ENCODE assay signal across 19 cellular contexts in the genomic region with DNA sequence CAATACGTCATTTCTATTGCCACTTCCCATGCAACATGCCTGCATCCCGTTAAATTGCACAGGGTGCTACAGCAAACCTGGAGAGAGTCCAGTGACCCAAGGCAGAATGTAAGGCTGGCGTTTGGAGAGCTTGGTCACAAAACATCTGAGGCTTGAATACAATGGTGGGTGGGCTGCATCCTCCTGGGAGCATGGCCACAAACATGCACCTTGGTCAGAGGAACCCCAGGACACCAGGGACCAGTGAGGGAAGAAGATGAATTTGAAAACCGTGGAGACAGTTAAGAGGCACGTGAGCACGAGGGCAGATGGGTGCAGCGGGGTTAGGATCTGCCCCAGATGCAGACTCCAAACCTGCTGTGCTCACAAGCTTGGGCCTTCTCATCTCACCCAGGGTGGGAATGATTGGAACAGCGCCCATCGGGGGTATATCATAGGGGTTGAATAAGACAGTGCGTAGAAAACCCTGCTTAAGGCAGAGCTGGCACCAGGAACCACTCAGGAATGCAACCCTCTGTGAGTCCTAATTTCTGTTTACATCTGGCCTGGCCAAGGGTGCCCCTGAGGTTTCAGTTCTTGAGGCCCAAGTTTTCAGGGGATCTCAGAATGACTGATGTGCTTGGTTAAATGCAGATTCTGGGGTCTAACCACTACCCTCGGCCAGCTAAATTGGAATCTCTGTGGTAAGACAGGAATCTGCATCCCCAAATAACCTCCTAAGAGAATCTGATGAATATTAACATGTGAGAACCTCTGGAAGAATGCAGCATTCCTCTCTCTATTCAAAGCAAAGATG.
DNase-seq lines count a peak whose midpoint lies in the region; TF ChIP-seq lines count a peak whose summit lies in the region.
"Had no signal": no experiment of that assay in that cellular context is flagged by ENCODE, and none has a peak within 500 bp of the region (broad histone marks: within the 10 kb centered on the region; RNA-seq: fewer than 3 reads in every experiment).

No MANE protein-coding gene starts in this region.

- no peak overlapping the region for H3K4me3 ChIP-seq in AG10803 (ENCODE audit: low read length)
- H3K4me3 ChIP-seq in GM12865 (ENCODE audit: low read depth, low read length), result no peak overlapping the region
- no peak overlapping the region for H3K4me3 ChIP-seq in mesenchymal stem cell (ENCODE audit: insufficient read depth in 1 of 2, low read depth in 1 of 2, low read length in 2 of 2)
- no peak overlapping the region for H3K4me3 ChIP-seq in adrenal gland
- H3K4me3 ChIP-seq: breast epithelium, GM12878, left ventricle myocardium inferior, sigmoid colon had no signal

- no peak overlapping the region for H2BK15ac ChIP-seq in mesenchymal stem cell (ENCODE audit: low read depth, poor library complexity, severe bottlenecking)

- CTCF ChIA-PET in activated naive CD4-positive, alpha-beta T cell treated with anti-CD3 and anti-CD28 coated beads for 36 hours (lab: Charles Lee), result no interaction called here

- no peak overlapping the region for H3K14ac ChIP-seq in mesenchymal stem cell (ENCODE audit: low read length in 2 of 2)

- H3K4ac ChIP-seq in mesenchymal stem cell (ENCODE audit: low read depth in 1 of 2, low read length in 2 of 2), result no peak overlapping the region

- no peak overlapping the region for H2BK5ac ChIP-seq in mesenchymal stem cell (ENCODE audit: low read depth, low read length, poor library complexity, severe bottlenecking)

- intact Hi-C loops in activated T-helper 2 cell treated with anti-CD3 and anti-CD28 coated beads, Interferon-gamma antibody, Interleukin-2, Interleukin-4, amounts not matched to agents 10 μg/mL and 5 μg/mL and 100 μg/mL, durations not matched to agents 14 hours and 24 hours and 36 hours (cut with micrococcal nuclease), result loop anchor here (2.0 kb wide), 1 partner anchor 23 kb away; no protein-coding TSS in a partner anchor
- intact Hi-C loops in adrenal gland (cut with DNase I), result no loop called here
- intact Hi-C loops in activated naive CD4-positive, alpha-beta T cell treated with anti-CD3 and anti-CD28 coated beads for 36 hours (cut with micrococcal nuclease), result no loop called here

- no peak overlapping the region for H3K23ac ChIP-seq in mesenchymal stem cell (ENCODE audit: low read length in 2 of 2)

- H3K9me3 ChIP-seq in mesenchymal stem cell (ENCODE audit: control insufficient read depth, low read length) (no peaks in the 10 kb centered on the region), adrenal gland (replicated peaks in 1 of 3) (no peaks in the 10 kb centered on the region)
- H3K9me3 ChIP-seq: breast epithelium, left ventricle myocardium inferior, sigmoid colon had no signal

- no peak overlapping the region for H2BK120ac ChIP-seq in mesenchymal stem cell (ENCODE audit: low read depth, low read length)

- H4K91ac ChIP-seq in mesenchymal stem cell (ENCODE audit: low read length), result no peak overlapping the region

- no peaks in the 10 kb centered on the region for H3K36me3 Mint-ChIP-seq in activated T-helper 2 cell treated with anti-CD3 and anti-CD28 coated beads, Interferon-gamma antibody, Interleukin-2, Interleukin-4, amounts not matched to agents 10 μg/mL and 5 μg/mL and 100 μg/mL, durations not matched to agents 14 hours and 24 hours and 36 hours (ENCODE audit: low read depth)
- H3K36me3 Mint-ChIP-seq in activated naive CD4-positive, alpha-beta T cell treated with anti-CD3 and anti-CD28 coated beads for 36 hours (ENCODE audit: low read depth), result no peaks in the 10 kb centered on the region

- H3K27ac ChIP-seq in mesenchymal stem cell (ENCODE audit: low read length, poor library complexity, severe bottlenecking) (peak overlapping the region; percentile 31), adrenal gland (no peak overlapping the region)
- H3K27ac ChIP-seq: breast epithelium, left ventricle myocardium inferior, sigmoid colon, WERI-Rb-1 had no signal

- no peaks in the 10 kb centered on the region for H3K79me1 ChIP-seq in mesenchymal stem cell (replicated peaks; ENCODE audit: low read length, poor library complexity, severe bottlenecking)

- H2AK5ac ChIP-seq in mesenchymal stem cell (ENCODE audit: low read length, severe bottlenecking), result peak overlapping the region; percentile 88

- H3K4me1 ChIP-seq in mesenchymal stem cell (ENCODE audit: control insufficient read depth, insufficient read depth, low read depth, low read length), result peaks cover 21% of the 10 kb centered on the region
- H3K4me1 ChIP-seq in adrenal gland (replicated peaks in 1 of 2), result no peaks in the 10 kb centered on the region
- H3K4me1 ChIP-seq: breast epithelium, left ventricle myocardium inferior, sigmoid colon had no signal

- H3K27me3 Mint-ChIP-seq in activated T-helper 2 cell treated with anti-CD3 and anti-CD28 coated beads, Interferon-gamma antibody, Interleukin-2, Interleukin-4, amounts not matched to agents 10 μg/mL and 5 μg/mL and 100 μg/mL, durations not matched to agents 14 hours and 24 hours and 36 hours (ENCODE audit: low read depth), result no peaks in the 10 kb centered on the region
- H3K27me3 Mint-ChIP-seq in activated naive CD4-positive, alpha-beta T cell treated with anti-CD3 and anti-CD28 coated beads for 36 hours (ENCODE audit: low read depth), result no peaks in the 10 kb centered on the region

- no peak overlapping the region for H3K9ac ChIP-seq in mesenchymal stem cell (ENCODE audit: low read length)

- H3K4me3 Mint-ChIP-seq in activated T-helper 2 cell treated with anti-CD3 and anti-CD28 coated beads, Interferon-gamma antibody, Interleukin-2, Interleukin-4, amounts not matched to agents 10 μg/mL and 5 μg/mL and 100 μg/mL, durations not matched to agents 14 hours and 24 hours and 36 hours (ENCODE audit: low read depth), result no peak overlapping the region
- H3K4me3 Mint-ChIP-seq in activated naive CD4-positive, alpha-beta T cell treated with anti-CD3 and anti-CD28 coated beads for 36 hours, result no peak overlapping the region

- no peak for TF ChIP-seq POLR2A in adrenal gland (IDR thresholded peaks at IDR 0.05)

- WGBS in mesenchymal stem cell, result 96% methylated on average over 10 of the region's 11 CpGs
- 76 to 87% (median 82%) methylated on average over 10 to 11 of the region's 11 CpGs for WGBS in adrenal gland, 4 donors

- TF ChIP-seq CTCF in AG10803 (conservative IDR thresholded peaks at IDR 0.05; ENCODE audit: low read length) (no peak), GM12865 (IDR thresholded peaks at IDR 0.05; ENCODE audit: insufficient read depth, low read depth, low read length, missing control alignments) (no peak), adrenal gland (IDR thresholded peaks at IDR 0.05) (no peak)

- H4K8ac ChIP-seq in mesenchymal stem cell (ENCODE audit: low read length), result no peak overlapping the region

- no peaks in the 10 kb centered on the region for H3K36me3 ChIP-seq in mesenchymal stem cell (ENCODE audit: control insufficient read depth in 1 of 2, insufficient read depth in 2 of 2, low read depth in 1 of 2, low read length in 2 of 2)
- H3K36me3 ChIP-seq in adrenal gland (replicated peaks in 1 of 2), result no peaks in the 10 kb centered on the region
- H3K36me3 ChIP-seq: breast epithelium, left ventricle myocardium inferior, sigmoid colon, WERI-Rb-1 had no signal

- H3K27me3 ChIP-seq in mesenchymal stem cell (ENCODE audit: control insufficient read depth in 1 of 2, insufficient read depth in 1 of 2, low read length in 2 of 2), result no peaks in the 10 kb centered on the region
- H3K27me3 ChIP-seq in adrenal gland, result peaks cover 3% of the 10 kb centered on the region
- H3K27me3 ChIP-seq: breast epithelium, sigmoid colon had no signal

- H3K9me3 Mint-ChIP-seq in activated T-helper 2 cell treated with anti-CD3 and anti-CD28 coated beads, Interferon-gamma antibody, Interleukin-2, Interleukin-4, amounts not matched to agents 10 μg/mL and 5 μg/mL and 100 μg/mL, durations not matched to agents 14 hours and 24 hours and 36 hours, result peaks cover 4% of the 10 kb centered on the region
- H3K9me3 Mint-ChIP-seq in activated naive CD4-positive, alpha-beta T cell treated with anti-CD3 and anti-CD28 coated beads for 36 hours, result no peaks in the 10 kb centered on the region

- peak overlapping the region; percentile 68 for H3K27ac Mint-ChIP-seq in activated T-helper 2 cell treated with anti-CD3 and anti-CD28 coated beads, Interferon-gamma antibody, Interleukin-2, Interleukin-4, amounts not matched to agents 10 μg/mL and 5 μg/mL and 100 μg/mL, durations not matched to agents 14 hours and 24 hours and 36 hours
- no peak overlapping the region for H3K27ac Mint-ChIP-seq in activated naive CD4-positive, alpha-beta T cell treated with anti-CD3 and anti-CD28 coated beads for 36 hours

- H2AFZ ChIP-seq in mesenchymal stem cell (ENCODE audit: low read depth, low read length), result no peak overlapping the region

- H2BK12ac ChIP-seq in mesenchymal stem cell (ENCODE audit: low read length in 2 of 2), result no peak overlapping the region

- DNase-seq in AG10803 (ENCODE audit: low read depth), result peak; percentile 95
- peak; percentile 17 for DNase-seq in GM12865 (ENCODE audit: low read depth)
- no peak for DNase-seq in activated T-helper 2 cell treated with anti-CD3 and anti-CD28 coated beads, Interferon-gamma antibody, Interleukin-2, Interleukin-4, amounts not matched to agents 10 μg/mL and 5 μg/mL and 100 μg/mL, durations not matched to agents 14 hours and 24 hours and 36 hours (ENCODE audit: low spot score)
- DNase-seq in mesenchymal stem cell, result no peak
- no peak for DNase-seq in adrenal gland
- no peak for DNase-seq in putamen (ENCODE audit: low spot score)
- DNase-seq in activated naive CD4-positive, alpha-beta T cell treated with anti-CD3 and anti-CD28 coated beads for 36 hours, result no peak
- DNase-seq: activated gamma-delta T cell, AML-193, Calu3, dermis blood vessel endothelial cell, glutamatergic neuron, KBM-7, left ventricle myocardium inferior, NCI-H2029, sigmoid colon, WERI-Rb-1 had no signal

- H3K18ac ChIP-seq in mesenchymal stem cell (ENCODE audit: low read depth in 1 of 2, low read length in 2 of 2), result no peak overlapping the region

- H3K4me2 ChIP-seq in mesenchymal stem cell (ENCODE audit: low read length, poor library complexity, severe bottlenecking), result no peak overlapping the region

- H3K4me1 Mint-ChIP-seq in activated T-helper 2 cell treated with anti-CD3 and anti-CD28 coated beads, Interferon-gamma antibody, Interleukin-2, Interleukin-4, amounts not matched to agents 10 μg/mL and 5 μg/mL and 100 μg/mL, durations not matched to agents 14 hours and 24 hours and 36 hours (ENCODE audit: low read depth), result peaks cover 55% of the 10 kb centered on the region
- peaks cover 46% of the 10 kb centered on the region for H3K4me1 Mint-ChIP-seq in activated naive CD4-positive, alpha-beta T cell treated with anti-CD3 and anti-CD28 coated beads for 36 hours (ENCODE audit: low read depth)

Comparison
In these comparisons a context has a peak if more than half of its experiments do, and no peak if none do; other contexts are left out.
1. DNase-seq: peak in AG10803 (single experiment) and GM12865 (single experiment); none in activated T-helper 2 cell treated with anti-CD3 and anti-CD28 coated beads, Interferon-gamma antibody, Interleukin-2, Interleukin-4, amounts not matched to agents 10 μg/mL and 5 μg/mL and 100 μg/mL, durations not matched to agents 14 hours and 24 hours and 36 hours (single experiment), mesenchymal stem cell (single experiment), adrenal gland (0 of 7), putamen (single experiment) and activated naive CD4-positive, alpha-beta T cell treated with anti-CD3 and anti-CD28 coated beads for 36 hours (single experiment).